Comparison of ENCODE assay signal across 11 cellular contexts in the genomic region with DNA sequence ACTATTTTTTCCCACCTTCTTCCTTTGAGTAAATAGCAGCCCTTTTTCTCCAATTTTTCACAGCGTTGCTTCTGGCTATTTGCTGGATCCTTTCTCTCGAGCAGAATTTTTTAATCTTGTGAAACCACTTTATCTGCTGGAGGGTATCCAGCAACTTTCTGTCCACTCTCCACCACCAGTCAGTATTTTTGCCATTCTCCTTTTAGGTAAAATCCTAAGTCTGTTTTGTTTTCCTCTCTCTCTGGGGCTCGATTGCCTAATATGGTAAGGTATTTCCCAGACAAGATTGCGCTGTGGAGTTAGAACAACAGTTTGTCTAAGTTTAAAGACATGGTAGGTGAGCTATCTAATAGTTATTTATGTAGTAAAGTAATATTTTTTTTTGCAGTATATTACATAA.
A peak's percentile ranks its signal among the peaks of the same experiment; 100 is the strongest.
DNase-seq lines count a peak whose midpoint lies in the region; ATAC-seq and TF ChIP-seq lines count a peak whose summit lies in the region.
"Had no signal": no experiment of that assay in that cellular context is flagged by ENCODE, and none has a peak within 500 bp of the region (broad histone marks: within the 10 kb centered on the region; RNA-seq: fewer than 3 reads in every experiment).

No MANE protein-coding gene starts in this region.

- TF ChIP-seq CTCF in endodermal cell (conservative IDR thresholded peaks at IDR 0.05) = no peak
- TF ChIP-seq CTCF in left lung (IDR thresholded peaks at IDR 0.05) = no peak

- no peak overlapping the region for H3K27ac ChIP-seq in endodermal cell (ENCODE audit: low read depth, low read length)
- peak overlapping the region; percentile 23 to 68 for H3K27ac ChIP-seq in left lung
- peak overlapping the region; percentile 91 for H3K27ac ChIP-seq in stomach smooth muscle (ENCODE audit: low read length)
- H3K27ac ChIP-seq in substantia nigra (ENCODE audit: low read depth, low read length, poor library complexity, severe bottlenecking) = no peak overlapping the region
- H3K27ac ChIP-seq: HL-60 had no signal

- intact Hi-C loops in left lung (cut with DNase I) = no loop called here

- H3K4me3 Mint-ChIP-seq in endodermal cell = no peak overlapping the region
- no peak overlapping the region for H3K4me3 Mint-ChIP-seq in activated naive CD8-positive, alpha-beta T cell treated with anti-CD3 and anti-CD28 coated beads, Interleukin-2, amount 50 U/mL, for 24 hours

- H3K4me1 ChIP-seq in endodermal cell (ENCODE audit: control insufficient read depth, insufficient read depth, low read length) (no peaks in the 10 kb centered on the region), left lung (no peaks in the 10 kb centered on the region), stomach smooth muscle (ENCODE audit: control insufficient read depth, insufficient read depth, low read length) (peaks cover 4% of the 10 kb centered on the region)

- peak overlapping the region; percentile 95 for H3K27ac Mint-ChIP-seq in endodermal cell
- H3K27ac Mint-ChIP-seq in activated naive CD8-positive, alpha-beta T cell treated with anti-CD3 and anti-CD28 coated beads, Interleukin-2, amount 50 U/mL, for 24 hours = no peak overlapping the region

- no peaks in the 10 kb centered on the region for H3K9me3 Mint-ChIP-seq in endodermal cell
- no peaks in the 10 kb centered on the region for H3K9me3 Mint-ChIP-seq in activated naive CD8-positive, alpha-beta T cell treated with anti-CD3 and anti-CD28 coated beads, Interleukin-2, amount 50 U/mL, for 24 hours

- H3K36me3 ChIP-seq in endodermal cell (ENCODE audit: control insufficient read depth, insufficient read depth, low read length) = peaks cover 4% of the 10 kb centered on the region
- H3K36me3 ChIP-seq in left lung = peaks cover 0 to 27% of the 10 kb centered on the region in 2 donors
- no peaks in the 10 kb centered on the region for H3K36me3 ChIP-seq in stomach smooth muscle (ENCODE audit: control insufficient read depth in 2 of 2, insufficient read depth in 2 of 2, low read length in 2 of 2)

- H3K4me3 ChIP-seq in endodermal cell (ENCODE audit: low read length) (no peak overlapping the region), left lung (no peak overlapping the region), stomach smooth muscle (ENCODE audit: low read length in 2 of 2) (peak overlapping the region in 1 of 2 donors; percentile 36)

- 50 to 54% methylated on average over 2 to 4 of the region's 4 CpGs for WGBS in endodermal cell (ENCODE audit: insufficient coverage in 1 of 2, insufficient read length in 1 of 2), 2 experiments

- H3K27me3 Mint-ChIP-seq in endodermal cell (ENCODE audit: insufficient read depth) = no peaks in the 10 kb centered on the region
- no peaks in the 10 kb centered on the region for H3K27me3 Mint-ChIP-seq in activated naive CD8-positive, alpha-beta T cell treated with anti-CD3 and anti-CD28 coated beads, Interleukin-2, amount 50 U/mL, for 24 hours

- ATAC-seq in left lung (peak; percentile 85), HG03025 (IDR thresholded peaks at IDR 0.05; ENCODE audit: low FRiP score, unreplicated experiment) (no peak)
- ATAC-seq in activated naive CD8-positive, alpha-beta T cell treated with anti-CD3 and anti-CD28 coated beads, Interleukin-2, amount 50 U/mL, for 24 hours = no peak

- no peaks in the 10 kb centered on the region for H3K36me3 Mint-ChIP-seq in endodermal cell (ENCODE audit: low read depth)
- H3K36me3 Mint-ChIP-seq in activated naive CD8-positive, alpha-beta T cell treated with anti-CD3 and anti-CD28 coated beads, Interleukin-2, amount 50 U/mL, for 24 hours (ENCODE audit: low read depth) = peaks cover 3% of the 10 kb centered on the region

- H3K9me3 ChIP-seq in endodermal cell (ENCODE audit: control insufficient read depth, low read length) = no peaks in the 10 kb centered on the region
- no peaks in the 10 kb centered on the region for H3K9me3 ChIP-seq in left lung
- no peaks in the 10 kb centered on the region for H3K9me3 ChIP-seq in stomach smooth muscle (ENCODE audit: control insufficient read depth in 2 of 2, low read length in 2 of 2)

- peaks cover 16% of the 10 kb centered on the region for H3K4me1 Mint-ChIP-seq in endodermal cell
- no peaks in the 10 kb centered on the region for H3K4me1 Mint-ChIP-seq in activated naive CD8-positive, alpha-beta T cell treated with anti-CD3 and anti-CD28 coated beads, Interleukin-2, amount 50 U/mL, for 24 hours

- DNase-seq in HS-27A (ENCODE audit: low read depth) (peak; percentile 67), endodermal cell (no peak), left lung (no peak), substantia nigra (lab: John Stamatoyannopoulos, UW) (no peak), C1 segment of cervical spinal cord (lab: John Stamatoyannopoulos, UW) (no peak)
- no peak for DNase-seq in activated naive CD8-positive, alpha-beta T cell treated with anti-CD3 and anti-CD28 coated beads, Interleukin-2, amount 50 U/mL, for 24 hours
- DNase-seq: midbrain, NCI-H524 treated with DMSO at 0.1 percent for 48 hours had no signal

- no peaks in the 10 kb centered on the region for H3K27me3 ChIP-seq in endodermal cell (ENCODE audit: control insufficient read depth, insufficient read depth, low read length, poor library complexity, severe bottlenecking)
- H3K27me3 ChIP-seq in left lung = no peaks in the 10 kb centered on the region
- H3K27me3 ChIP-seq in stomach smooth muscle (ENCODE audit: control insufficient read depth in 1 of 2, insufficient read depth in 2 of 2, low read length in 2 of 2) = no peaks in the 10 kb centered on the region

- H3K9ac ChIP-seq in endodermal cell (ENCODE audit: extremely low read depth, low read length, poor library complexity, severe bottlenecking) (no peak overlapping the region), stomach smooth muscle (ENCODE audit: low read length in 2 of 2) (peak overlapping the region; percentile 71 to 76)

Comparison
In these comparisons a context has a peak if more than half of its experiments do, and no peak if none do; other contexts are left out.
1. H3K27ac ChIP-seq: peak in left lung (2 of 2) and stomach smooth muscle (single experiment); none in endodermal cell (single experiment) and substantia nigra (single experiment).